Comparison of ENCODE assay signal across 1 cellular context in the genomic region with DNA sequence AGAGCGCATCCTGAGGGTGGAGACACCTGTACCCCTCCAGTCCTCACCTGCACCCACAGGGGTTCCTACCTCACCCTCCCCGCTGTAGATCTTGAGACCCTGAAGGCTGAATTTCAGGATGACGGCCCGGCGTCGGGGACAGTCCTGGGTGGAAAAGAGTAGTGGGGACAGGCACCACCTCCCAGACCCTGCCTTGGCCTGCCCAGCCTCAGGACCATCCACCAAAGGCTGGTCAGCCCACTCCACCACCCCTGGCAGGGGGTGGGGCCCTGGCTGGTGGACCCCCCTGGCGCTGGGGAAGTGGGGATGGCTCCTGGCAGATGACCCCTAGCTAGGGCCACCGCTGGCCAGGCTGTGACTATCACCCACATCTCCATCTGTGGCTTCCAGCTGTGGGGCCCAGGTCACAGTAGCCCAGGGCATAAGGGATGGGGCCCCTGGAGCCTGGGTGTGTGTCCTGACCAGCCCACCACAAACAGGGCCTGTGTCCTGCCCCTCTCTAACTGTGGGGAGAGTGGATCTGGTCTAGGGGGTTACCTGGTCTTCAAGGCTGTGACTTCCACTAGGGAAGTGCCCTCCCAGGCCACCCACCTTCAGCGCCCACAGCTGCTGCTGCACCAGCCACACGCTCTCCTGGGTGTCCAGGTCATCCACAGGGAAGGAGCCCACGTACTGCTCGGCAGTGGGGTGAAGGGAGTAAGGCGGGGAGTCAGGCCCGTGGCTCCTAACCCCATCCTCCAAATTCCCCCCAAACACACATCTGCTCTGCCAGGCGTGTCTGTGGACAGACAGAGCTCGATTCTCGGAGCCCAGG.
TF ChIP-seq lines count a peak whose summit lies in the region.

No MANE protein-coding gene starts in this region.

TF ChIP-seq in H1, 55 proteins besides CTCF, POLR2A, EP300 and RAD21:
- TF ChIP-seq, protein P1, sequence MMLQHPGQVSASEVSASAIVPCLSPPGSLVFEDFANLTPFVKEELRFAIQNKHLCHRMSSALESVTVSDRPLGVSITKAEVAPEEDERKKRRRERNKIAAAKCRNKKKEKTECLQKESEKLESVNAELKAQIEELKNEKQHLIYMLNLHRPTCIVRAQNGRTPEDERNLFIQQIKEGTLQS (IDR thresholded peaks at IDR 0.05; ENCODE audit: insufficient read depth, low read depth, low read length), result no peak
- TF ChIP-seq CTBP2 (IDR thresholded peaks at IDR 0.05; ENCODE audit: borderline replicate concordance, insufficient read depth, insufficient read length, low read length), result no peak
- no peak for TF ChIP-seq TCF12 (IDR thresholded peaks at IDR 0.05; ENCODE audit: low read depth, low read length)
- no peak for TF ChIP-seq EZH2 (IDR thresholded peaks at IDR 0.05; ENCODE audit: low read depth, low read length, severe bottlenecking)
- no peak for TF ChIP-seq BACH1 (IDR thresholded peaks at IDR 0.05; ENCODE audit: low read length)
- TF ChIP-seq FOSL1 (IDR thresholded peaks at IDR 0.05; ENCODE audit: insufficient read depth, low read depth, low read length), result no peak
- TF ChIP-seq CBX5 (IDR thresholded peaks at IDR 0.05; ENCODE audit: low read depth, low read length), result no peak
- no peak for TF ChIP-seq CHD7 (IDR thresholded peaks at IDR 0.05; ENCODE audit: insufficient replicate concordance, low read length)
- no peak for TF ChIP-seq SAP30 (IDR thresholded peaks at IDR 0.05; ENCODE audit: insufficient read depth, insufficient replicate concordance, low read length)
- TF ChIP-seq SP2 (IDR thresholded peaks at IDR 0.05; ENCODE audit: low read length), result no peak
- TF ChIP-seq PHF8 (conservative IDR thresholded peaks at IDR 0.05; ENCODE audit: low read depth, low read length), result no peak
- TF ChIP-seq KDM1A (IDR thresholded peaks at IDR 0.05; ENCODE audit: borderline replicate concordance, low read length), result no peak
